In genomic region chr10:75235375-75236177, GRCh38 we compare ENCODE assay signal across 8 cellular contexts.
DNase-seq lines count a peak whose midpoint lies in the region; ATAC-seq and TF ChIP-seq lines count a peak whose summit lies in the region.

TSS of gene COMTD1 (minus strand) at chr10:75235957. CDS start at chr10:75235928, 29 bp downstream.

- peaks cover 13% of the 10 kb centered on the region for H3K4me1 ChIP-seq in mucosa of stomach (ENCODE audit: control insufficient read depth, insufficient read depth, low read length)

- no peaks in the 10 kb centered on the region for H3K9me3 ChIP-seq in mucosa of stomach (ENCODE audit: control insufficient read depth, low read length)

- DNase-seq in DMS153 treated with DMSO at 0.1 percent for 48 hours (lab: John Stamatoyannopoulos, UW; ENCODE audit: unreplicated experiment) (peak; percentile 85), HuH-7.5 (ENCODE audit: low spot score) (peak; percentile 85), OCI-M1 (lab: John Stamatoyannopoulos, UW) (peak; percentile 94), erythroblast (lab: John Stamatoyannopoulos, UW) (peak; percentile 92 to 94)
- peak; percentile 97 for DNase-seq in activated T-cell treated with anti-CD3 and anti-CD28 coated beads, Interleukin-2, amount 50 U/mL, for 1 hour
- DNase-seq in stimulated activated CD8-positive, alpha-beta memory T cell treated with anti-CD3 and anti-CD28 coated beads, Interleukin-4, amount 100 ng/mL, for 48 hours, result peak; percentile 96

- ATAC-seq in GM21528 (IDR thresholded peaks at IDR 0.05; ENCODE audit: low FRiP score, unreplicated experiment), result peak; percentile 70

- no peaks in the 10 kb centered on the region for H3K27me3 ChIP-seq in mucosa of stomach (ENCODE audit: control insufficient read depth, insufficient read depth, low read length)

- H3K36me3 ChIP-seq in mucosa of stomach (ENCODE audit: control insufficient read depth, insufficient read depth, low read length), result peaks cover 8% of the 10 kb centered on the region

- peak within 1 kb of the TSS; percentile 80 for H3K9ac ChIP-seq in mucosa of stomach (ENCODE audit: low read length)

- TF ChIP-seq POLR2A in erythroblast (IDR thresholded peaks at IDR 0.05; ENCODE audit: low read length), result no peak

- peak within 1 kb of the TSS; percentile 68 for H3K4me3 ChIP-seq in mucosa of stomach (ENCODE audit: low read length)

Comparison
In these comparisons a context has a peak if more than half of its experiments do, and no peak if none do; other contexts are left out.
1. Peak in every context shown above with its lines: DNase-seq, ATAC-seq and H3K4me3 ChIP-seq.